ENCODE assay signal across 12 cellular contexts in genomic region chr2:200319587-200320337, GRCh38. TPM values are rescaled to one million over a fixed set of nuclear protein-coding genes. Genes with fewer than 3 reads are reported as not detected.
DNase-seq lines count a peak whose midpoint lies in the region; ATAC-seq, FAIRE-seq and TF ChIP-seq lines count a peak whose summit lies in the region.
"Had no signal": no experiment of that assay in that cellular context is flagged by ENCODE, and none has a peak within 500 bp of the region (broad histone marks: within the 10 kb centered on the region; RNA-seq: fewer than 3 reads in every experiment).

No MANE protein-coding gene starts in this region.

- no peak for TF ChIP-seq CTCF in RWPE1 (conservative IDR thresholded peaks at IDR 0.05; ENCODE audit: low read depth)
- no peak for TF ChIP-seq CTCF in fibroblast of the aortic adventitia (IDR thresholded peaks at IDR 0.05; ENCODE audit: insufficient read depth, low read length)
- no peak for TF ChIP-seq CTCF in pancreas (IDR thresholded peaks at IDR 0.05)
- TF ChIP-seq CTCF in prostate gland (IDR thresholded peaks at IDR 0.05), result no peak

- FAIRE-seq in pancreas (lab: Jason Lieb, UNC), result no peak

- no peak for TF ChIP-seq POLR2A in prostate gland (IDR thresholded peaks at IDR 0.05)

- H3K9me3 ChIP-seq in pancreas (no peaks in the 10 kb centered on the region), prostate gland (no peaks in the 10 kb centered on the region)

- intact Hi-C loops in pancreas (cut with DNase I), result no loop called here
- intact Hi-C loops in prostate gland (cut with DNase I), result no loop called here

- WGBS in pancreas, 2 donors, result 12 to 18% methylated on average over 3 of the region's 3 CpGs
- WGBS in prostate gland, result 59% methylated on average over 3 of the region's 3 CpGs

- H3K36me3 ChIP-seq in pancreas (no peaks in the 10 kb centered on the region), prostate gland (no peaks in the 10 kb centered on the region)

- CTCF ChIA-PET in RWPE1 (lab: Yijun Ruan, JAX), result no interaction called here

- DNase-seq in GM03348 (ENCODE audit: low spot score), result peak; percentile 65
- peak; percentile 44 for DNase-seq in RWPE1 (ENCODE audit: low spot score)
- DNase-seq in fibroblast of the aortic adventitia (ENCODE audit: low read depth), result peak; percentile 72
- no peak for DNase-seq in pancreas
- no peak for DNase-seq in stimulated activated CD4-positive, alpha-beta T cell treated with anti-CD3 and anti-CD28 coated beads, Interleukin-2, amount 100 ng/mL, for 48 hours
- no peak for DNase-seq in prostate gland (ENCODE audit: low spot score)
- no peak for DNase-seq in stimulated activated CD4-positive, alpha-beta T cell treated with anti-CD3 and anti-CD28 coated beads, Interleukin-4, amount 100 ng/mL, for 24 hours
- DNase-seq: activated effector memory CD4-positive, alpha-beta T cell treated with anti-CD3 and anti-CD28 coated beads, Interleukin-2, amount 50 U/mL, for 16 hours; DMS 273 treated with DMSO at 0.1 percent for 48 hours; naive thymus-derived CD8-positive, alpha-beta T cell had no signal

- no peaks in the 10 kb centered on the region for H3K27me3 ChIP-seq in pancreas
- H3K27me3 ChIP-seq in prostate gland (replicated peaks; ENCODE audit: insufficient read depth), result no peaks in the 10 kb centered on the region

- POLR2A ChIA-PET in RWPE1 (lab: Yijun Ruan, JAX; ENCODE audit: low non-redundant PET), result no interaction called here

- H3K4me1 ChIP-seq in pancreas (peaks cover 16 to 44% (median 28%) of the 10 kb centered on the region in 3 donors), prostate gland (replicated peaks) (peaks cover 3% of the 10 kb centered on the region)

- H3K4me3 ChIP-seq in fibroblast of the aortic adventitia (ENCODE audit: low read depth, low read length) (no peak overlapping the region), pancreas (no peak overlapping the region), prostate gland (no peak overlapping the region)

- no peak overlapping the region for H3K27ac ChIP-seq in RWPE1
- peak overlapping the region; percentile 0 to 65 (median 48) for H3K27ac ChIP-seq in pancreas
- no peak overlapping the region for H3K27ac ChIP-seq in prostate gland
- H3K27ac ChIP-seq: VCaP had no signal

- ATAC-seq in pancreas, result peak; percentile 90 to 94 (median 92)
- no peak for ATAC-seq in GM21737 (IDR thresholded peaks at IDR 0.05; ENCODE audit: unreplicated experiment)
- ATAC-seq: naive thymus-derived CD8-positive, alpha-beta T cell had no signal

RNA-seq across cellular contexts. Expression of gene SPATS2L, which starts 13.3 kb away (rescaled TPM):
- total RNA-seq in fibroblast of the aortic adventitia (ENCODE audit: low replicate concordance), result 40.7 and 117 TPM in 2 replicates
- 10 to 100 TPM; 28.8 to 87.0 (median 40.8) TPM for total RNA-seq in pancreas
- 10 to 100 TPM; 29.0 to 53.8 TPM for polyA plus RNA-seq in pancreas
- 10 to 100 TPM; 77.4 to 88.7 TPM for total RNA-seq in prostate gland

Comparison
In these comparisons a context has a peak if more than half of its experiments do, and no peak if none do; other contexts are left out.
1. DNase-seq: peak in GM03348 (single experiment), RWPE1 (single experiment) and fibroblast of the aortic adventitia (single experiment); none in pancreas (0 of 6), stimulated activated CD4-positive, alpha-beta T cell treated with anti-CD3 and anti-CD28 coated beads, Interleukin-2, amount 100 ng/mL, for 48 hours (0 of 2), prostate gland (single experiment) and stimulated activated CD4-positive, alpha-beta T cell treated with anti-CD3 and anti-CD28 coated beads, Interleukin-4, amount 100 ng/mL, for 24 hours (single experiment).
2. H3K27ac ChIP-seq: peak in pancreas (4 of 4); none in RWPE1 (single experiment) and prostate gland (0 of 2).